13 cellular contexts compared by ENCODE assay signal in the genomic region with DNA sequence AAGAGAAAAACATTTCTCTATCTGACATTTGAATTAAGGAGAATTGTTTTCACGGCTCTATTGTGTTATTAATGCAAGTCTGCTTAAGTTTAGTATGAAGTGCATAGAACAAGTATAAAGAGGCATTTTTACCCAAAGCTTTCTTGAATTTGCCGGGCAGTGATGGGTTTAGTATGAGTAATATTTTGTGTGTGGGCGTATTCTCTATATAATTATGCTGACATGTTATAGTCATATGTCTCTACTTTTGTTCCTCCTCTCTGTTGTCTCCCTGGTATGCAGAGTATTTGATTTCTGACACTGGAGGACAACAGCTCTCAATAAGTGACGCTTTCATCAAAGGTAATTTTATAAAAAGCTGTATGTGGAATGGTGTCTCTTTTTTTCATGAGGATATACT. TPM values are rescaled to one million over a fixed set of nuclear protein-coding genes. Genes with fewer than 3 reads are reported as not detected.
DNase-seq lines count a peak whose midpoint lies in the region; ATAC-seq and TF ChIP-seq lines count a peak whose summit lies in the region.
"Had no signal": no experiment of that assay in that cellular context is flagged by ENCODE, and none has a peak within 500 bp of the region (broad histone marks: within the 10 kb centered on the region; RNA-seq: fewer than 3 reads in every experiment).

No MANE protein-coding gene starts in this region.

- H4K20me1 ChIP-seq in neural progenitor cell (ENCODE audit: low read depth) = no peaks in the 10 kb centered on the region

- ATAC-seq in GM19455 (IDR thresholded peaks at IDR 0.05; ENCODE audit: unreplicated experiment) (peak; percentile 43), HG03066 (IDR thresholded peaks at IDR 0.05; ENCODE audit: low read depth, unreplicated experiment) (peak; percentile 44)
- ATAC-seq in central memory CD8-positive, alpha-beta T cell (replicated peaks; ENCODE audit: extremely low read depth, poor library complexity, severe bottlenecking) = no peak
- ATAC-seq: body of pancreas had no signal

- H3K9me3 ChIP-seq in neural progenitor cell (ENCODE audit: low read depth) = no peaks in the 10 kb centered on the region
- H3K9me3 ChIP-seq: body of pancreas had no signal

- H3K27ac ChIP-seq in neural progenitor cell = no peak overlapping the region
- H3K27ac ChIP-seq: body of pancreas, HL-60, parathyroid adenoma had no signal

- H3K4me3 ChIP-seq in GM12864 (ENCODE audit: low read depth, low read length) (no peak overlapping the region; the same call in 1 of the 2 replicates), neural progenitor cell (no peak overlapping the region)
- H3K4me3 ChIP-seq: body of pancreas had no signal

- H3K9ac ChIP-seq in neural progenitor cell = no peak overlapping the region
- H3K9ac ChIP-seq: parathyroid adenoma had no signal

- no peaks in the 10 kb centered on the region for H3K4me1 ChIP-seq in neural progenitor cell
- H3K4me1 ChIP-seq: body of pancreas, parathyroid adenoma had no signal

- peak; percentile 22 for DNase-seq in GM12864 (ENCODE audit: low read depth)
- DNase-seq in central memory CD8-positive, alpha-beta T cell (ENCODE audit: low spot score in 2 of 2) = no peak
- no peak for DNase-seq in glomerular visceral epithelial cell (ENCODE audit: extremely low spot score)
- no peak for DNase-seq in kidney glomerular epithelial cell (lab: John Stamatoyannopoulos, UW)
- no peak for DNase-seq in neural progenitor cell (ENCODE audit: low spot score)
- no peak for DNase-seq in NCI-H1436 (lab: John Stamatoyannopoulos, UW)
- DNase-seq: body of pancreas, DMS79, NCI-H774 had no signal

- no peak overlapping the region for H2AFZ ChIP-seq in neural progenitor cell (replicated peaks)
- H2AFZ ChIP-seq: parathyroid adenoma had no signal

- TF ChIP-seq CTCF in GM12864 (IDR thresholded peaks at IDR 0.05; ENCODE audit: low read depth, low read length, missing control alignments) (no peak), neural progenitor cell (IDR thresholded peaks at IDR 0.05) (no peak)

- peaks cover 15% of the 10 kb centered on the region for H3K4me1 Mint-ChIP-seq in central memory CD8-positive, alpha-beta T cell
- no peaks in the 10 kb centered on the region for H3K4me1 Mint-ChIP-seq in neural progenitor cell

- no peak overlapping the region for H3K4me3 Mint-ChIP-seq in central memory CD8-positive, alpha-beta T cell
- H3K4me3 Mint-ChIP-seq in neural progenitor cell = no peak overlapping the region

- H3K27ac Mint-ChIP-seq in central memory CD8-positive, alpha-beta T cell (ENCODE audit: low read depth) = peak overlapping the region; percentile 53
- no peak overlapping the region for H3K27ac Mint-ChIP-seq in neural progenitor cell

- no peaks in the 10 kb centered on the region for H3K27me3 Mint-ChIP-seq in central memory CD8-positive, alpha-beta T cell
- peaks cover 2% of the 10 kb centered on the region for H3K27me3 Mint-ChIP-seq in neural progenitor cell (ENCODE audit: insufficient read depth, low read depth)

- no peaks in the 10 kb centered on the region for H3K9me3 Mint-ChIP-seq in central memory CD8-positive, alpha-beta T cell
- H3K9me3 Mint-ChIP-seq in neural progenitor cell = no peaks in the 10 kb centered on the region

- H3K79me2 ChIP-seq in neural progenitor cell (ENCODE audit: low read depth) = no peaks in the 10 kb centered on the region
- H3K79me2 ChIP-seq: parathyroid adenoma had no signal

- H3K36me3 Mint-ChIP-seq in central memory CD8-positive, alpha-beta T cell (ENCODE audit: insufficient read depth) = peaks cover 34% of the 10 kb centered on the region
- peaks cover 20% of the 10 kb centered on the region for H3K36me3 Mint-ChIP-seq in neural progenitor cell

- H3K27me3 ChIP-seq in neural progenitor cell = no peaks in the 10 kb centered on the region
- H3K27me3 ChIP-seq: body of pancreas had no signal

- H3K36me3 ChIP-seq in neural progenitor cell = peaks cover 7% of the 10 kb centered on the region

- H3F3A ChIP-seq in neural progenitor cell (ENCODE audit: low read depth) = no peaks in the 10 kb centered on the region

- no peak overlapping the region for H3K4me2 ChIP-seq in neural progenitor cell

RNA-seq across cellular contexts. Expression of a gene that starts 45.9 kb away (rescaled TPM):
- 44.0 and 51.6 TPM in 2 replicates for total RNA-seq in neural progenitor cell (ENCODE audit: low replicate concordance)

RNA-seq across cellular contexts. Expression of a gene that starts 57.1 kb away (rescaled TPM):
- 236 and 308 TPM in 2 replicates for total RNA-seq in neural progenitor cell (ENCODE audit: low replicate concordance)
